Comparison of ENCODE assay signal across 11 cellular contexts in the genomic region with DNA sequence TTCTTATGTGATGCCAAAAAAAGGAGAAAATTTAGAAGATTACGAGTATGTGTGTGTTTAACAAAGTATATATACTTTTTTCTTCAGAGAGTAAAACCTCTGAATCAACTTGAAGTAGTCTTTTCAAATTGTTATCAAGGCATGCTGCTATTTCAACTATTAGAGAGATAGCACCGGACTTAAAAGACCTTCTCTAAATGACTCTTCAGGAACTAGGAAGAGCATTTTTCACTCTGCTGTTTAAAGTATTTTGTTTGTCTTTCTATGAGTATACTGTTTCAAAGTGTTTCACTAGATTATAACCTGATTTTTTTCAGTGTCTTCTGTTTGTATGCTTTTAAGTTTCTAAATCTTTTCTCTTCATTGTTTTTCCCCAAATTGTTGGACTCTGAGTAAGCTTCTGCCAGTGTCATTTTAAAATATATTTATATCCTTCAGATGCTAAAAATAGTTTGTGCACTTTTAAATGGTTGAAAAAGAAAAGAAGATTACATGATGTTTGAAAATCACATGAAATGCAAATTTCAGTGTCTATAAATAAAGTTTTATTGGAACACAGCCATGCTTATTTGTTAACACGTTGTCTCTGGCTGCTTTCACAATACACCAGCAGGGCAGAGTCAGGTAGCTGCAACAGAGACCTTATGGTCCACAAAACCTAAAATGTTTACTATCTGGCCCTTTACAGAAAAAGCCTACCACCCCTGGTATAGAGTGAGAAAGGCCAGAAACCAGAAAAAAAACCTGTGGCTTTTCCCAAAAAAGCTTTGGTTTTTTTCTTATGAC. TPM values are rescaled to one million over a fixed set of nuclear protein-coding genes. Genes with fewer than 3 reads are reported as not detected.
A peak's percentile ranks its signal among the peaks of the same experiment; 100 is the strongest.
DNase-seq lines count a peak whose midpoint lies in the region; ATAC-seq and TF ChIP-seq lines count a peak whose summit lies in the region.
"Had no signal": no experiment of that assay in that cellular context is flagged by ENCODE, and none has a peak within 500 bp of the region (broad histone marks: within the 10 kb centered on the region; RNA-seq: fewer than 3 reads in every experiment).

No MANE protein-coding gene starts in this region.

- no peaks in the 10 kb centered on the region for H3K27me3 ChIP-seq in GM23338 (ENCODE audit: insufficient read depth)
- H3K27me3 ChIP-seq in PC-3 (ENCODE audit: low read length): no peaks in the 10 kb centered on the region
- H3K27me3 ChIP-seq in sigmoid colon: no peaks in the 10 kb centered on the region

- CTCF ChIA-PET in PC-3 (lab: Charles Lee): no interaction called here

- POLR2A ChIA-PET in PC-3 (lab: Charles Lee; ENCODE audit: unreplicated experiment): no interaction called here

- H3K27me3 Mint-ChIP-seq in GM23338 (ENCODE audit: insufficient read depth, low read depth, poor library complexity): peaks cover 3% of the 10 kb centered on the region
- no peaks in the 10 kb centered on the region for H3K27me3 Mint-ChIP-seq in glutamatergic neuron (ENCODE audit: unreplicated experiment)
- H3K27me3 Mint-ChIP-seq in activated T-helper 1 cell treated with anti-CD3 and anti-CD28 coated beads, Interleukin-12 subunit alpha, Interleukin-12 subunit beta, Interleukin-2, Interleukin-4 antibody, amounts not matched to agents 30 ng/mL and 10 ng/mL and 1 ng/mL, durations not matched to agents 14 hours and 24 hours and 36 hours (ENCODE audit: insufficient read depth): peaks cover 7% of the 10 kb centered on the region

- H2AFZ ChIP-seq in GM23338 (no peak overlapping the region), PC-3 (ENCODE audit: low read length) (peak overlapping the region; percentile 37)

- peaks cover 46% of the 10 kb centered on the region for H3K4me1 Mint-ChIP-seq in GM23338
- H3K4me1 Mint-ChIP-seq in glutamatergic neuron (ENCODE audit: low read depth, unreplicated experiment): peaks cover 15% of the 10 kb centered on the region
- peaks cover 7% of the 10 kb centered on the region for H3K4me1 Mint-ChIP-seq in activated T-helper 1 cell treated with anti-CD3 and anti-CD28 coated beads, Interleukin-12 subunit alpha, Interleukin-12 subunit beta, Interleukin-2, Interleukin-4 antibody, amounts not matched to agents 30 ng/mL and 10 ng/mL and 1 ng/mL, durations not matched to agents 14 hours and 24 hours and 36 hours (ENCODE audit: low read depth)

- H4K20me1 ChIP-seq in GM23338 (replicated peaks; ENCODE audit: insufficient read depth): no peaks in the 10 kb centered on the region
- no peaks in the 10 kb centered on the region for H4K20me1 ChIP-seq in PC-3 (ENCODE audit: low read length)

- H3K4me3 ChIP-seq in GM23338 (no peak overlapping the region; the same call in 1 of the 2 replicates), PC-3 (ENCODE audit: low read length) (peak overlapping the region; percentile 45), sigmoid colon (no peak overlapping the region)

- TF ChIP-seq CTCF in GM23338 (conservative IDR thresholded peaks at IDR 0.05; ENCODE audit: low read depth in 2 of 2): no peak
- no peak for TF ChIP-seq CTCF in PC-3 (conservative IDR thresholded peaks at IDR 0.05; ENCODE audit: low read depth, low read length)
- TF ChIP-seq CTCF in sigmoid colon (IDR thresholded peaks at IDR 0.05): no peak
- TF ChIP-seq CTCF in glutamatergic neuron (IDR thresholded peaks at IDR 0.05; ENCODE audit: partially characterized antibody, unreplicated experiment): no peak

- peak overlapping the region; percentile 82 for H3K9ac ChIP-seq in PC-3 (ENCODE audit: low read length)

- BruUV-seq in PC-3 (replicated peaks; lab: Mats Ljungman, UMichigan): no TSS peak

- intact Hi-C loops in PC-3 (cut with micrococcal nuclease): loop anchor here (2.0 kb wide), 1 partner anchor 42 kb away; no protein-coding TSS in a partner anchor
- intact Hi-C loops in sigmoid colon (cut with DNase I): no loop called here
- intact Hi-C loops in activated T-helper 1 cell treated with anti-CD3 and anti-CD28 coated beads, Interleukin-12 subunit alpha, Interleukin-12 subunit beta, Interleukin-2, Interleukin-4 antibody, amounts not matched to agents 30 ng/mL and 10 ng/mL and 1 ng/mL, durations not matched to agents 14 hours and 24 hours and 36 hours (cut with micrococcal nuclease): no loop called here

- H3K79me2 ChIP-seq in GM23338 (replicated peaks; ENCODE audit: insufficient read depth) (no peaks in the 10 kb centered on the region), PC-3 (ENCODE audit: low read length) (no peaks in the 10 kb centered on the region)

- H3K27ac Mint-ChIP-seq in GM23338 (peak overlapping the region; percentile 93), glutamatergic neuron (ENCODE audit: unreplicated experiment) (no peak overlapping the region)
- no peak overlapping the region for H3K27ac Mint-ChIP-seq in activated T-helper 1 cell treated with anti-CD3 and anti-CD28 coated beads, Interleukin-12 subunit alpha, Interleukin-12 subunit beta, Interleukin-2, Interleukin-4 antibody, amounts not matched to agents 30 ng/mL and 10 ng/mL and 1 ng/mL, durations not matched to agents 14 hours and 24 hours and 36 hours

- no peaks in the 10 kb centered on the region for H3K36me3 ChIP-seq in GM23338 (ENCODE audit: insufficient read depth)
- H3K36me3 ChIP-seq in PC-3 (ENCODE audit: low read depth, low read length): no peaks in the 10 kb centered on the region
- no peaks in the 10 kb centered on the region for H3K36me3 ChIP-seq in sigmoid colon

- 70 to 74% methylated on average over 3 of the region's 3 CpGs for WGBS in sigmoid colon, 2 donors

- no peaks in the 10 kb centered on the region for H3F3A ChIP-seq in GM23338 (replicated peaks; ENCODE audit: low read depth)
- H3F3A ChIP-seq in PC-3 (ENCODE audit: low read length, unreplicated experiment): no peaks in the 10 kb centered on the region

- TF ChIP-seq EP300 in sigmoid colon (IDR thresholded peaks at IDR 0.05): no peak

- DNase-seq in GM23338 (ENCODE audit: low spot score): peak; percentile 30
- peak; percentile 42 for DNase-seq in PC-3
- peak; percentile 41 for DNase-seq in fibroblast of peridontal ligament (ENCODE audit: extremely low read depth)
- DNase-seq in sigmoid colon: no peak
- DNase-seq in glutamatergic neuron: no peak
- no peak for DNase-seq in activated T-helper 1 cell treated with anti-CD3 and anti-CD28 coated beads, Interleukin-12 subunit alpha, Interleukin-12 subunit beta, Interleukin-2, Interleukin-4 antibody, amounts not matched to agents 30 ng/mL and 10 ng/mL and 1 ng/mL, durations not matched to agents 14 hours and 24 hours and 36 hours (ENCODE audit: low spot score)
- no peak for DNase-seq in NOMO-1 (lab: John Stamatoyannopoulos, UW; ENCODE audit: unreplicated experiment in 2 of 2)
- DNase-seq: amniotic stem cell, islet precursor cell, NCI-H1694, T1000 had no signal

- H3K4me1 ChIP-seq in GM23338 (ENCODE audit: insufficient read depth): peaks cover 31% of the 10 kb centered on the region
- peaks cover 47% of the 10 kb centered on the region for H3K4me1 ChIP-seq in PC-3 (ENCODE audit: insufficient read depth, low read length)
- H3K4me1 ChIP-seq in sigmoid colon: peaks cover 0 to 44% (median 29%) of the 10 kb centered on the region in 4 donors

- no peak for TF ChIP-seq POLR2A in sigmoid colon (IDR thresholded peaks at IDR 0.05)

- H3K9me3 Mint-ChIP-seq in GM23338 (no peaks in the 10 kb centered on the region; the same call in 2 of the 3 replicates), glutamatergic neuron (ENCODE audit: unreplicated experiment) (peaks cover 6% of the 10 kb centered on the region)
- no peaks in the 10 kb centered on the region for H3K9me3 Mint-ChIP-seq in activated T-helper 1 cell treated with anti-CD3 and anti-CD28 coated beads, Interleukin-12 subunit alpha, Interleukin-12 subunit beta, Interleukin-2, Interleukin-4 antibody, amounts not matched to agents 30 ng/mL and 10 ng/mL and 1 ng/mL, durations not matched to agents 14 hours and 24 hours and 36 hours

- H3K4me2 ChIP-seq in GM23338: peak overlapping the region; percentile 14
- peak overlapping the region; percentile 73 for H3K4me2 ChIP-seq in PC-3 (ENCODE audit: low read length)

- peak; percentile 58 for ATAC-seq in GM23338
- peak; percentile 52 for ATAC-seq in PC-3

- H3K36me3 Mint-ChIP-seq in GM23338 (ENCODE audit: low read depth) (no peaks in the 10 kb centered on the region), glutamatergic neuron (ENCODE audit: unreplicated experiment) (peaks cover 11% of the 10 kb centered on the region)
- H3K36me3 Mint-ChIP-seq in activated T-helper 1 cell treated with anti-CD3 and anti-CD28 coated beads, Interleukin-12 subunit alpha, Interleukin-12 subunit beta, Interleukin-2, Interleukin-4 antibody, amounts not matched to agents 30 ng/mL and 10 ng/mL and 1 ng/mL, durations not matched to agents 14 hours and 24 hours and 36 hours (ENCODE audit: low read depth): no peaks in the 10 kb centered on the region

- H3K9me3 ChIP-seq in PC-3 (ENCODE audit: low read length) (no peaks in the 10 kb centered on the region), sigmoid colon (no peaks in the 10 kb centered on the region)

- H3K27ac ChIP-seq in GM23338 (ENCODE audit: low read depth) (peak overlapping the region; percentile 85), PC-3 (ENCODE audit: low read length) (peak overlapping the region; percentile 97), sigmoid colon (peak overlapping the region in 3 of 4 donors; percentile 13 to 64 (median 38))

- H3K9me2 ChIP-seq in GM23338 (ENCODE audit: insufficient read depth): no peaks in the 10 kb centered on the region
- H3K9me2 ChIP-seq in PC-3 (replicated peaks; ENCODE audit: low read length): no peaks in the 10 kb centered on the region

- H3K4me3 Mint-ChIP-seq in GM23338: peak overlapping the region; percentile 2; the same call in 1 of the 3 replicates
- no peak overlapping the region for H3K4me3 Mint-ChIP-seq in glutamatergic neuron (ENCODE audit: unreplicated experiment)
- no peak overlapping the region for H3K4me3 Mint-ChIP-seq in activated T-helper 1 cell treated with anti-CD3 and anti-CD28 coated beads, Interleukin-12 subunit alpha, Interleukin-12 subunit beta, Interleukin-2, Interleukin-4 antibody, amounts not matched to agents 30 ng/mL and 10 ng/mL and 1 ng/mL, durations not matched to agents 14 hours and 24 hours and 36 hours

TF ChIP-seq in GM23338, 12 proteins besides CTCF, POLR2A, EP300 and RAD21 (continues in another document):
- TF ChIP-seq EZH2phosphoT487 (IDR thresholded peaks at IDR 0.05; ENCODE audit: unreplicated experiment): no peak

RNA-seq across cellular contexts. Expression of gene CRADD, which starts 21.3 kb away (rescaled TPM):
- 20.3 and 27.9 TPM in 2 replicates for total RNA-seq in GM23338 (2014; rRNA removed; shearing (Covaris generic))
- polyA plus RNA-seq in GM23338 (2016; fragmentation: Nextera tagmentation; extraction: Ambion mirVana) (3.8 and 6.3 TPM in 2 replicates), sigmoid colon (10 to 100 TPM; 14.1 to 39.1 (median 27.0) TPM)
- total RNA-seq in PC-3 (2014; rRNA removed) (11.4 and 12.5 TPM in 2 replicates), sigmoid colon (10 to 100 TPM; 43.7 to 98.9 (median 61.0) TPM), glutamatergic neuron (ENCODE audit: unreplicated experiment) (18.8 TPM)
- 11.2 and 12.3 TPM in 2 replicates for total RNA-seq in activated T-helper 1 cell treated with anti-CD3 and anti-CD28 coated beads, Interleukin-12 subunit alpha, Interleukin-12 subunit beta, Interleukin-2, Interleukin-4 antibody, amounts not matched to agents 30 ng/mL and 10 ng/mL and 1 ng/mL, durations not matched to agents 14 hours and 24 hours and 36 hours

Comparison
In these comparisons a context has a peak if more than half of its experiments do, and no peak if none do; other contexts are left out.
1. DNase-seq: peak in GM23338 (single experiment), PC-3 (single experiment) and fibroblast of peridontal ligament (single experiment); none in sigmoid colon (single experiment), glutamatergic neuron (single experiment), activated T-helper 1 cell treated with anti-CD3 and anti-CD28 coated beads, Interleukin-12 subunit alpha, Interleukin-12 subunit beta, Interleukin-2, Interleukin-4 antibody, amounts not matched to agents 30 ng/mL and 10 ng/mL and 1 ng/mL, durations not matched to agents 14 hours and 24 hours and 36 hours (single experiment) and NOMO-1 (0 of 2).
2. H3K27ac ChIP-seq: peak in every context shown above with its lines; median percentile 97 in PC-3; 85 in GM23338; 38 in sigmoid colon.